Comparison of ENCODE assay signal across 8 cellular contexts in genomic region chr5:73625905-73626811, GRCh38. TPM values are rescaled to one million over a fixed set of nuclear protein-coding genes. Genes with fewer than 3 reads are reported as not detected.
DNase-seq lines count a peak whose midpoint lies in the region; ATAC-seq and TF ChIP-seq lines count a peak whose summit lies in the region.

Gene ARHGEF28 (plus strand): TSS chr5:73626196. CDS start chr5:73684852, 58,656 bp downstream.

- TF ChIP-seq CTCF in C4-2B (conservative IDR thresholded peaks at IDR 0.05) (no peak), epithelial cell of proximal tubule (conservative IDR thresholded peaks at IDR 0.05; ENCODE audit: low read depth, low read length) (no peak)

- POLR2A ChIA-PET in activated CD4-positive, alpha-beta T cell treated with anti-CD3 and anti-CD28 coated beads, Interleukin-2, amount 10 ng/mL, durations not matched to agents 7 days and 5 days (lab: Charles Lee), result no interaction called here

- peaks cover 3% of the 10 kb centered on the region for H3K4me1 Mint-ChIP-seq in activated CD4-positive, alpha-beta T cell treated with anti-CD3 and anti-CD28 coated beads, Interleukin-2, amount 10 ng/mL, durations not matched to agents 7 days and 5 days

- DNase-seq in NCI-H1092 (lab: John Stamatoyannopoulos, UW) (peak; percentile 70), epithelial cell of proximal tubule (ENCODE audit: low read depth) (no peak), KG1 (lab: John Stamatoyannopoulos, UW) (no peak)
- peak; percentile 13 for DNase-seq in activated CD4-positive, alpha-beta T cell treated with anti-CD3 and anti-CD28 coated beads, Interleukin-2, amount 10 ng/mL, durations not matched to agents 7 days and 5 days

- H3K27me3 ChIP-seq in mononuclear cell (ENCODE audit: insufficient read depth, low read length) (peaks cover 44% of the 10 kb centered on the region), subcutaneous abdominal adipose tissue (ENCODE audit: control insufficient read depth in 5 of 5, insufficient read depth in 4 of 5, low read length in 5 of 5) (no peaks in the 10 kb centered on the region)

- H3K9me3 ChIP-seq in mononuclear cell (ENCODE audit: low read depth, low read length), result no peaks in the 10 kb centered on the region
- H3K9me3 ChIP-seq in subcutaneous abdominal adipose tissue (ENCODE audit: control insufficient read depth in 5 of 5, low read length in 5 of 5), result no peaks in the 10 kb centered on the region

- H3K4me3 Mint-ChIP-seq in activated CD4-positive, alpha-beta T cell treated with anti-CD3 and anti-CD28 coated beads, Interleukin-2, amount 10 ng/mL, durations not matched to agents 7 days and 5 days, result peak within 1 kb of the TSS; percentile 49

- peak within 1 kb of the TSS; percentile 61 for H3K27ac ChIP-seq in C4-2B
- peak within 1 kb of the TSS; percentile 58 for H3K27ac ChIP-seq in subcutaneous abdominal adipose tissue (ENCODE audit: low read depth, low read length)

- no peaks in the 10 kb centered on the region for H3K36me3 Mint-ChIP-seq in activated CD4-positive, alpha-beta T cell treated with anti-CD3 and anti-CD28 coated beads, Interleukin-2, amount 10 ng/mL, durations not matched to agents 7 days and 5 days (ENCODE audit: low read depth)

- H3K27ac Mint-ChIP-seq in activated CD4-positive, alpha-beta T cell treated with anti-CD3 and anti-CD28 coated beads, Interleukin-2, amount 10 ng/mL, durations not matched to agents 7 days and 5 days, result no peak within 1 kb of the TSS

- H3K4me1 ChIP-seq in mononuclear cell (ENCODE audit: insufficient read depth, low read length), result peaks cover 12% of the 10 kb centered on the region
- peaks cover 0 to 21% (median 19%) of the 10 kb centered on the region in 5 donors for H3K4me1 ChIP-seq in subcutaneous abdominal adipose tissue (ENCODE audit: control insufficient read depth in 5 of 5, insufficient read depth in 5 of 5, low read length in 5 of 5)

- H3K36me3 ChIP-seq in subcutaneous abdominal adipose tissue (ENCODE audit: control insufficient read depth in 5 of 5, insufficient read depth in 5 of 5, low read length in 5 of 5), result no peaks in the 10 kb centered on the region

- peak; percentile 53 for ATAC-seq in GM19372 (IDR thresholded peaks at IDR 0.05; ENCODE audit: low read depth, unreplicated experiment)

- peak within 1 kb of the TSS; percentile 4 to 75 (median 63) for H3K9ac ChIP-seq in subcutaneous abdominal adipose tissue (ENCODE audit: low read length in 5 of 5)

- H3K27me3 Mint-ChIP-seq in activated CD4-positive, alpha-beta T cell treated with anti-CD3 and anti-CD28 coated beads, Interleukin-2, amount 10 ng/mL, durations not matched to agents 7 days and 5 days, result peaks cover 66% of the 10 kb centered on the region

- H3K9me3 Mint-ChIP-seq in activated CD4-positive, alpha-beta T cell treated with anti-CD3 and anti-CD28 coated beads, Interleukin-2, amount 10 ng/mL, durations not matched to agents 7 days and 5 days, result no peaks in the 10 kb centered on the region

- H3K4me3 ChIP-seq in epithelial cell of proximal tubule (ENCODE audit: low read depth, low read length) (peak within 1 kb of the TSS; percentile 96), mononuclear cell (ENCODE audit: low read length) (peak within 1 kb of the TSS; percentile 18), subcutaneous abdominal adipose tissue (ENCODE audit: low read depth in 1 of 5, low read length in 5 of 5) (peak within 1 kb of the TSS; percentile 81 to 86 (median 83))

- CTCF ChIA-PET in activated CD4-positive, alpha-beta T cell treated with anti-CD3 and anti-CD28 coated beads, Interleukin-2, amount 10 ng/mL, durations not matched to agents 7 days and 5 days (lab: Charles Lee), result no interaction called here

RNA-seq across cellular contexts. Expression of gene ARHGEF28, which starts in this region (rescaled TPM):
- not detected for total RNA-seq in activated CD4-positive, alpha-beta T cell treated with anti-CD3 and anti-CD28 coated beads, Interleukin-2, amount 10 ng/mL, durations not matched to agents 7 days and 5 days
- total RNA-seq in epithelial cell of proximal tubule (58.2 and 72.1 TPM in 2 replicates), mononuclear cell (0.63 TPM)

Comparison
In these comparisons a context has a peak if more than half of its experiments do, and no peak if none do; other contexts are left out.
1. RNA of gene ARHGEF28 (total RNA-seq): 58.2 to 72.1 TPM in epithelial cell of proximal tubule; 0.63 TPM in mononuclear cell (single experiment) and not detected in activated CD4-positive, alpha-beta T cell treated with anti-CD3 and anti-CD28 coated beads, Interleukin-2, amount 10 ng/mL, durations not matched to agents 7 days and 5 days; every median in the first group is over 10 times any median in the second.
2. Peak in DNase-seq in activated CD4-positive, alpha-beta T cell treated with anti-CD3 and anti-CD28 coated beads, Interleukin-2, amount 10 ng/mL, durations not matched to agents 7 days and 5 days; RNA of the gene not detected or under 1 TPM.
3. H3K4me3 ChIP-seq: peak in every context shown above with its lines; median percentile 96 in epithelial cell of proximal tubule; 83 in subcutaneous abdominal adipose tissue; 18 in mononuclear cell.